ENCODE assay signal across 27 cellular contexts in genomic region chr3:138036572-138036971, GRCh38.
DNase-seq lines count a peak whose midpoint lies in the region; ATAC-seq and TF ChIP-seq lines count a peak whose summit lies in the region.
"Had no signal": no experiment of that assay in that cellular context is flagged by ENCODE, and none has a peak within 500 bp of the region (broad histone marks: within the 10 kb centered on the region; RNA-seq: fewer than 3 reads in every experiment).

No MANE protein-coding gene starts in this region.

- no peak for DNase-seq in germinal center (ENCODE audit: low spot score)
- no peak for DNase-seq in SIG-M5 (lab: John Stamatoyannopoulos, UW)
- no peak for DNase-seq in effector memory CD4-positive, alpha-beta T cell
- DNase-seq: activated B cell treated with CpG ODN at 0.5 μM for 24 hours; aorta; Caco-2; DMS79; midbrain; naive thymus-derived CD8-positive, alpha-beta T cell; NCI-H1105; NCI-H2029; NCI-H226; NCI-H774; right cardiac atrium; spleen; stimulated activated CD4-positive, alpha-beta T cell treated with anti-CD3 and anti-CD28 coated beads, Interleukin-4, amount 100 ng/mL, for 1 hour; stimulated activated naive CD4-positive, alpha-beta T cell; testis had no signal

- H3K79me2 ChIP-seq in Loucy (ENCODE audit: insufficient read depth, low read length): no peaks in the 10 kb centered on the region
- H3K79me2 ChIP-seq: parathyroid adenoma had no signal

- TF ChIP-seq CTCF in Loucy (conservative IDR thresholded peaks at IDR 0.05; ENCODE audit: low read length) (no peak), neutrophil (IDR thresholded peaks at IDR 0.05) (no peak)

- peak overlapping the region; percentile 68; the same call in 1 of the 2 replicates for H2AFZ ChIP-seq in Loucy (ENCODE audit: low read length)
- H2AFZ ChIP-seq: parathyroid adenoma had no signal

- H3K27me3 ChIP-seq in Loucy (ENCODE audit: insufficient read depth, low read length, poor library complexity, severe bottlenecking): no peaks in the 10 kb centered on the region
- no peaks in the 10 kb centered on the region for H3K27me3 ChIP-seq in neutrophil
- H3K27me3 ChIP-seq in effector memory CD4-positive, alpha-beta T cell (replicated peaks; ENCODE audit: control insufficient read depth, insufficient read depth, low read length, poor library complexity, severe bottlenecking): no peaks in the 10 kb centered on the region
- H3K27me3 ChIP-seq: BLaER1 treated with 17β-estradiol and CSF1 and Interleukin-3, amounts not matched to agents 10 nM and 100 nM; gastroesophageal sphincter; testis; vagina had no signal

- H3K4me3 ChIP-seq in Loucy (ENCODE audit: low read length, poor library complexity, severe bottlenecking) (no peak overlapping the region), neutrophil (ENCODE audit: low read depth in 1 of 2, low read length in 1 of 2) (no peak overlapping the region)
- no peak overlapping the region for H3K4me3 ChIP-seq in effector memory CD4-positive, alpha-beta T cell (ENCODE audit: insufficient read depth, low read depth, low read length, poor library complexity, severe bottlenecking)
- H3K4me3 ChIP-seq: BLaER1 treated with 17β-estradiol and CSF1 and Interleukin-3, amounts not matched to agents 10 nM and 100 nM; gastroesophageal sphincter; spleen; testis; vagina had no signal

- H3F3A ChIP-seq in Loucy (ENCODE audit: low read depth): no peaks in the 10 kb centered on the region

- peak overlapping the region; percentile 26 for H3K4me2 ChIP-seq in Loucy (ENCODE audit: low read depth, low read length, poor library complexity, severe bottlenecking)

- no peaks in the 10 kb centered on the region for H3K9me2 ChIP-seq in Loucy (replicated peaks; ENCODE audit: low read depth, low read length)

- H3K36me3 ChIP-seq in Loucy (ENCODE audit: insufficient read depth, low read length) (no peaks in the 10 kb centered on the region), neutrophil (peaks cover 9% of the 10 kb centered on the region)
- H3K36me3 ChIP-seq in effector memory CD4-positive, alpha-beta T cell (ENCODE audit: control insufficient read depth, insufficient read depth, low read length): no peaks in the 10 kb centered on the region
- H3K36me3 ChIP-seq: BLaER1 treated with 17β-estradiol and CSF1 and Interleukin-3, amounts not matched to agents 10 nM and 100 nM; vagina had no signal

- no peaks in the 10 kb centered on the region for H4K20me1 ChIP-seq in Loucy (ENCODE audit: insufficient read depth, low read length, poor library complexity, severe bottlenecking)
- H4K20me1 ChIP-seq: BLaER1 treated with 17β-estradiol and CSF1 and Interleukin-3, amounts not matched to agents 10 nM and 100 nM had no signal

- no peak overlapping the region for H3K9ac ChIP-seq in Loucy (ENCODE audit: low read depth, low read length, poor library complexity, severe bottlenecking)
- H3K9ac ChIP-seq: BLaER1 treated with 17β-estradiol and CSF1 and Interleukin-3, amounts not matched to agents 10 nM and 100 nM; parathyroid adenoma had no signal

- peak overlapping the region; percentile 65 for H3K27ac ChIP-seq in neutrophil
- no peak overlapping the region for H3K27ac ChIP-seq in effector memory CD4-positive, alpha-beta T cell (ENCODE audit: insufficient read depth, low read length, poor library complexity, severe bottlenecking)
- H3K27ac ChIP-seq: BLaER1 treated with 17β-estradiol and CSF1 and Interleukin-3, amounts not matched to agents 10 nM and 100 nM; gastroesophageal sphincter; parathyroid adenoma; spleen; testis; vagina had no signal

- H3K4me1 ChIP-seq in Loucy (ENCODE audit: insufficient read depth, low read length, poor library complexity, severe bottlenecking) (peaks cover 6% of the 10 kb centered on the region), neutrophil (ENCODE audit: control insufficient read depth in 1 of 2, insufficient read depth in 1 of 2, low read depth in 1 of 2, low read length in 1 of 2) (peaks cover 10 to 24% of the 10 kb centered on the region in 2 experiments)
- H3K4me1 ChIP-seq in effector memory CD4-positive, alpha-beta T cell (ENCODE audit: control insufficient read depth, insufficient read depth, low read length, poor library complexity, severe bottlenecking): no peaks in the 10 kb centered on the region
- H3K4me1 ChIP-seq: Caco-2, gastroesophageal sphincter, parathyroid adenoma, spleen, testis, vagina had no signal

- ATAC-seq in GM18868 (IDR thresholded peaks at IDR 0.05; ENCODE audit: unreplicated experiment) (peak; percentile 57), HG02870 (IDR thresholded peaks at IDR 0.05; ENCODE audit: unreplicated experiment) (peak; percentile 42), HG03097 (IDR thresholded peaks at IDR 0.05; ENCODE audit: low FRiP score, unreplicated experiment) (no peak)
- ATAC-seq: gastroesophageal sphincter; naive thymus-derived CD8-positive, alpha-beta T cell; right cardiac atrium had no signal

- no peaks in the 10 kb centered on the region for H3K9me3 ChIP-seq in Loucy (ENCODE audit: insufficient read depth, low read depth, low read length)
- H3K9me3 ChIP-seq in neutrophil: no peaks in the 10 kb centered on the region
- no peaks in the 10 kb centered on the region for H3K9me3 ChIP-seq in effector memory CD4-positive, alpha-beta T cell (ENCODE audit: control insufficient read depth, low read length)
- H3K9me3 ChIP-seq: BLaER1 treated with 17β-estradiol and CSF1 and Interleukin-3, amounts not matched to agents 10 nM and 100 nM; Caco-2; gastroesophageal sphincter; spleen; testis; vagina had no signal
